In the genomic region with DNA sequence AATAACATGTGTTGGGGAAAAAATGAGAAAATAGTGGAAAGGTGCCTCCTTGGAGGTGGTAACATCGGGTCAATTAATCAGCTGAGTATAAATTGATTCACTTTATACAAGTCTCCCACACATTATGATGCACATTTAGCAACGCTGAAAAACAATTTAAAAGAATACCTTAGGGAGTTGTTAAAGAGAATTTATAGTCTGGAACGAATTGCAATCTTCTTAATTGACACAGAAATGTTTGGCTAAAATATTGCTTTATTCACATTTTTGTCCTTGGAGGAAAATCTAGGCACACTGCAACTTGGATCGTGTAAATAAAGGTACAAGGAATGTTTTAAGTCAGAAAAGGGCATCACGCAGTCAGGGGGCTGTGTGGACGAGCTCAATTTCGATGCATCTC, we compare ENCODE assay signal across 17 cellular contexts.
DNase-seq lines count a peak whose midpoint lies in the region; FAIRE-seq and TF ChIP-seq lines count a peak whose summit lies in the region.
"Had no signal": no experiment of that assay in that cellular context is flagged by ENCODE, and none has a peak within 500 bp of the region (broad histone marks: within the 10 kb centered on the region; RNA-seq: fewer than 3 reads in every experiment).

No MANE protein-coding gene starts in this region.

- H3K27ac Mint-ChIP-seq in mesothelial cell of epicardium (peak overlapping the region; percentile 72), type B pancreatic cell (no peak overlapping the region)
- H3K27ac Mint-ChIP-seq: activated CD4-positive, alpha-beta memory T cell treated with anti-CD3 and anti-CD28 coated beads, Interleukin-2, amount 10 ng/mL, durations not matched to agents 7 days and 5 days; activated naive CD8-positive, alpha-beta T cell treated with anti-CD3 and anti-CD28 coated beads, Interleukin-2, amount 50 U/mL, for 24 hours had no signal

- H3K36me3 ChIP-seq in cardiac muscle cell (no peaks in the 10 kb centered on the region), H1 (ENCODE audit: control insufficient read depth in 2 of 4, insufficient read depth in 4 of 4, low read length in 3 of 4) (no peaks in the 10 kb centered on the region), BE2C (no peaks in the 10 kb centered on the region)

- H3K18ac ChIP-seq in H1 (ENCODE audit: extremely low read depth, low read length): no peak overlapping the region; the same call in 1 of the 2 replicates

- no peak overlapping the region for H2BK15ac ChIP-seq in H1 (ENCODE audit: low read length)

- H2BK20ac ChIP-seq in H1 (ENCODE audit: low read length): no peak overlapping the region

- WGBS in H1 (ENCODE audit: extremely low coverage in 1 of 2, insufficient coverage in 1 of 2, insufficient read length in 1 of 2, insufficient replicate concordance in 2 of 2, low coverage in 1 of 2, low lambda C conversion rate in 2 of 2, missing lambda C conversion rate in 1 of 2), 2 experiments: 18% methylated on average over 6 of the region's 7 CpGs; no CpG with 5 or more reads in 1 of the 2 experiments

- intact Hi-C loops in cardiac septum (cut with DNase I): no loop called here

- H2AK5ac ChIP-seq in H1 (ENCODE audit: low read depth, low read length): no peak overlapping the region

- no peak overlapping the region for H3K27ac ChIP-seq in cardiac muscle cell
- H3K27ac ChIP-seq in H1 (ENCODE audit: low read depth, low read length): no peak overlapping the region

- no peaks in the 10 kb centered on the region for H3K79me2 ChIP-seq in H1 (ENCODE audit: control insufficient read depth in 1 of 2, insufficient read depth in 2 of 2, low read length in 2 of 2)

- no peak overlapping the region for H2BK12ac ChIP-seq in H1 (ENCODE audit: low read depth, low read length)

- CTCF ChIA-PET in H1 (lab: Charles Lee; ENCODE audit: partially characterized antibody): interaction anchor here (0.9 to 2.3 kb wide), 3 partner anchors 23 to 222 kb away, joined by 3 to 10 read pairs (median 4); no protein-coding TSS in a partner anchor

- H2BK120ac ChIP-seq in H1 (replicated peaks; ENCODE audit: low read depth, low read length): peak overlapping the region; percentile 72

- H3K4me1 ChIP-seq in cardiac muscle cell (ENCODE audit: low read depth) (no peaks in the 10 kb centered on the region), H1 (replicated peaks in 1 of 4; ENCODE audit: control insufficient read depth in 3 of 4, insufficient read depth in 4 of 4, low read length in 3 of 4) (peaks cover 2 to 19% (median 9%) of the 10 kb centered on the region in 4 experiments; a peak in 5 of 7 replicates), BE2C (no peaks in the 10 kb centered on the region; the same call in 1 of the 2 replicates)

- H3K4me1 Mint-ChIP-seq in mesothelial cell of epicardium (peaks cover 36% of the 10 kb centered on the region), type B pancreatic cell (ENCODE audit: unreplicated experiment) (peaks cover 15% of the 10 kb centered on the region)

- H3K27me3 ChIP-seq in cardiac muscle cell (peaks cover 43% of the 10 kb centered on the region), H1 (replicated peaks in 1 of 4; ENCODE audit: control insufficient read depth in 3 of 4, extremely low read depth in 1 of 4, insufficient read depth in 3 of 4, low read length in 3 of 4) (peaks cover 11 to 32% (median 24%) of the 10 kb centered on the region in 4 experiments; a peak in 6 of 7 replicates), BE2C (no peaks in the 10 kb centered on the region)

- H3K4me3 Mint-ChIP-seq in mesothelial cell of epicardium (peak overlapping the region; percentile 69), type B pancreatic cell (peak overlapping the region; percentile 79)
- H3K4me3 Mint-ChIP-seq: activated CD4-positive, alpha-beta memory T cell treated with anti-CD3 and anti-CD28 coated beads, Interleukin-2, amount 10 ng/mL, durations not matched to agents 7 days and 5 days; activated naive CD8-positive, alpha-beta T cell treated with anti-CD3 and anti-CD28 coated beads, Interleukin-2, amount 50 U/mL, for 24 hours had no signal

- no peak overlapping the region for H3K23ac ChIP-seq in H1 (ENCODE audit: insufficient read length)

- FAIRE-seq in H1 (lab: Jason Lieb, UNC): no peak

- no peak overlapping the region for H4K5ac ChIP-seq in H1 (ENCODE audit: insufficient read length, low read depth, low read length)

- H3K9me3 ChIP-seq in cardiac muscle cell (ENCODE audit: low read depth) (no peaks in the 10 kb centered on the region), H1 (ENCODE audit: insufficient read depth in 2 of 2, low read depth in 1 of 2, low read length in 1 of 2) (no peaks in the 10 kb centered on the region), BE2C (no peaks in the 10 kb centered on the region)
- H3K9me3 ChIP-seq: A549 had no signal

- DNase-seq in cardiac muscle cell (ENCODE audit: low read depth in 1 of 2, low spot score in 1 of 2): peak in 1 of 2 donors; percentile 12
- no peak for DNase-seq in cardiac septum (ENCODE audit: low spot score)
- no peak for DNase-seq in H1 (ENCODE audit: low read depth in 1 of 2, low spot score in 2 of 2)
- DNase-seq in mesothelial cell of epicardium (ENCODE audit: low spot score in 2 of 2, unreplicated experiment in 2 of 2): no peak
- DNase-seq in type B pancreatic cell (ENCODE audit: extremely low spot score, unreplicated experiment): no peak
- no peak for DNase-seq in COR-L47 (lab: John Stamatoyannopoulos, UW)
- no peak for DNase-seq in NCI-H146 (lab: John Stamatoyannopoulos, UW)
- DNase-seq in BE2C: no peak
- DNase-seq: activated CD4-positive, alpha-beta memory T cell treated with anti-CD3 and anti-CD28 coated beads, Interleukin-2, amount 10 ng/mL, durations not matched to agents 7 days and 5 days; activated naive CD8-positive, alpha-beta T cell treated with anti-CD3 and anti-CD28 coated beads, Interleukin-2, amount 50 U/mL, for 24 hours; activated T-cell treated with anti-CD3 and anti-CD28 coated beads, Interleukin-2, amount 50 U/mL, for 48 hours; GF-D8; HCEC 1CT; IMR-90; NCI-H1048; NCI-H2107 had no signal

- H4K91ac ChIP-seq in H1 (replicated peaks; ENCODE audit: insufficient read length, low read length): no peak overlapping the region

- no peak overlapping the region for H3K4ac ChIP-seq in H1 (replicated peaks; ENCODE audit: insufficient read length, low read depth, low read length)

- H3K4me3 ChIP-seq in cardiac muscle cell (peak overlapping the region; percentile 41), H1 (ENCODE audit: extremely low read depth in 1 of 4, insufficient read depth in 2 of 4, low read depth in 3 of 4, low read length in 4 of 4) (peak overlapping the region; percentile 26 to 70 (median 47)), BE2C (ENCODE audit: low read depth, low read length) (no peak overlapping the region)
- H3K4me3 ChIP-seq: A549 had no signal

- no peaks in the 10 kb centered on the region for H4K20me1 ChIP-seq in H1 (replicated peaks in 1 of 2; ENCODE audit: control insufficient read depth in 1 of 2, insufficient read depth in 2 of 2, low read length in 2 of 2)

- no peak overlapping the region for H3K14ac ChIP-seq in H1 (ENCODE audit: insufficient read length)

- no peak overlapping the region for H2BK5ac ChIP-seq in H1 (ENCODE audit: low read depth, low read length)

- POLR2A ChIA-PET in H1 (lab: Charles Lee; ENCODE audit: partially characterized antibody): interaction anchor here (0.7 to 1.2 kb wide), 2 partner anchors 9 to 60 kb away, joined by 3 to 4 read pairs; no protein-coding TSS in a partner anchor

- peak overlapping the region; percentile 71 to 87 for H3K4me2 ChIP-seq in H1 (ENCODE audit: insufficient read depth in 1 of 2, low read depth in 2 of 2, low read length in 2 of 2)

- H3K56ac ChIP-seq in H1 (replicated peaks; ENCODE audit: insufficient read length, low read depth, low read length): no peak overlapping the region

- no peak for TF ChIP-seq CTCF in cardiac muscle cell (IDR thresholded peaks at IDR 0.05; ENCODE audit: low read depth, low read length)
- TF ChIP-seq CTCF in H1 (IDR thresholded peaks at IDR 0.05; ENCODE audit: control extremely low read depth in 1 of 3, insufficient read depth in 1 of 3, low read depth in 1 of 3, low read length in 3 of 3): no peak
- no peak for TF ChIP-seq CTCF in mesothelial cell of epicardium (IDR thresholded peaks at IDR 0.05; ENCODE audit: unreplicated experiment)
- no peak for TF ChIP-seq CTCF in type B pancreatic cell (conservative IDR thresholded peaks at IDR 0.05)
- no peak for TF ChIP-seq CTCF in BE2C (IDR thresholded peaks at IDR 0.05; ENCODE audit: low read depth, low read length)

- H3K27me3 Mint-ChIP-seq in mesothelial cell of epicardium (ENCODE audit: low read depth) (peaks cover 11% of the 10 kb centered on the region), type B pancreatic cell (peaks cover 6% of the 10 kb centered on the region)

- TF ChIP-seq RAD21 in H1 (IDR thresholded peaks at IDR 0.05 in 1 of 2, conservative IDR thresholded peaks at IDR 0.05 in 1 of 2; ENCODE audit: low read depth in 2 of 2, low read length in 2 of 2): no peak

- peak overlapping the region in 1 of 4 experiments; percentile 34; a peak in 2 of 7 replicates for H3K9ac ChIP-seq in H1 (replicated peaks in 1 of 4; ENCODE audit: extremely low read depth in 1 of 4, low read depth in 3 of 4, low read length in 3 of 4)

- peaks cover 17% of the 10 kb centered on the region for H3K9me3 Mint-ChIP-seq in mesothelial cell of epicardium
- H3K9me3 Mint-ChIP-seq in type B pancreatic cell: no peaks in the 10 kb centered on the region
- H3K9me3 Mint-ChIP-seq: activated CD4-positive, alpha-beta memory T cell treated with anti-CD3 and anti-CD28 coated beads, Interleukin-2, amount 10 ng/mL, durations not matched to agents 7 days and 5 days; activated naive CD8-positive, alpha-beta T cell treated with anti-CD3 and anti-CD28 coated beads, Interleukin-2, amount 50 U/mL, for 24 hours had no signal

- H3K23me2 ChIP-seq in H1 (ENCODE audit: low read depth, low read length): peaks cover 6% of the 10 kb centered on the region; the same call in 1 of the 2 replicates

- no peaks in the 10 kb centered on the region for H3K79me1 ChIP-seq in H1 (ENCODE audit: low read depth, low read length)

- TF ChIP-seq POLR2A in H1 (IDR thresholded peaks at IDR 0.05; ENCODE audit: control extremely low read depth in 1 of 2, low read depth in 2 of 2, low read length in 2 of 2): no peak

- H2AFZ ChIP-seq in H1 (ENCODE audit: low read length): no peak overlapping the region

- peak overlapping the region; percentile 95; the same call in 1 of the 2 replicates for H4K8ac ChIP-seq in H1 (ENCODE audit: extremely low read depth, insufficient read depth, low read length)

- no peak for TF ChIP-seq EP300 in H1 (IDR thresholded peaks at IDR 0.05; ENCODE audit: borderline replicate concordance in 1 of 2, low read depth in 2 of 2, low read length in 2 of 2)

- peaks cover 3% of the 10 kb centered on the region for H3K36me3 Mint-ChIP-seq in mesothelial cell of epicardium
- no peaks in the 10 kb centered on the region for H3K36me3 Mint-ChIP-seq in type B pancreatic cell

TF ChIP-seq in H1, 55 proteins besides CTCF, POLR2A, EP300 and RAD21 (continues in another document):
- no peak for TF ChIP-seq BACH1 (IDR thresholded peaks at IDR 0.05; ENCODE audit: low read length)
- no peak for TF ChIP-seq KDM4A (IDR thresholded peaks at IDR 0.05; ENCODE audit: low read depth, low read length, severe bottlenecking)
- no peak for TF ChIP-seq TAF1 (IDR thresholded peaks at IDR 0.05; ENCODE audit: low read depth, low read length)
- TF ChIP-seq SP1 (IDR thresholded peaks at IDR 0.05; ENCODE audit: low read depth, low read length): no peak
- no peak for TF ChIP-seq HDAC6 (IDR thresholded peaks at IDR 0.05; ENCODE audit: low read depth, low read length)
